ENCODE assay signal across 22 cellular contexts in genomic region chr14:64730061-64730440, GRCh38. TPM values are rescaled to one million over a fixed set of nuclear protein-coding genes. Genes with fewer than 3 reads are reported as not detected.
A peak's percentile ranks its signal among the peaks of the same experiment; 100 is the strongest.
DNase-seq lines count a peak whose midpoint lies in the region; ATAC-seq and TF ChIP-seq lines count a peak whose summit lies in the region.
"Had no signal": no experiment of that assay in that cellular context is flagged by ENCODE, and none has a peak within 500 bp of the region (broad histone marks: within the 10 kb centered on the region; RNA-seq: fewer than 3 reads in every experiment).

No MANE protein-coding gene starts in this region.

- no peak for ATAC-seq in T-helper 17 cell
- ATAC-seq in GM18511 (IDR thresholded peaks at IDR 0.05; ENCODE audit: unreplicated experiment): no peak
- ATAC-seq: GM23338; stimulated activated naive CD8-positive, alpha-beta T cell treated with anti-CD3 and anti-CD28 coated beads, Interleukin-15, amount 100 ng/mL, for 72 hours had no signal

- H3K27me3 Mint-ChIP-seq in activated CD4-positive, alpha-beta T cell treated with anti-CD3 and anti-CD28 coated beads, Interleukin-2, amount 10 ng/mL, durations not matched to agents 24 days and 14 days: no peaks in the 10 kb centered on the region
- H3K27me3 Mint-ChIP-seq in T-helper 17 cell (no peaks in the 10 kb centered on the region), immature natural killer cell (ENCODE audit: low read depth in 3 of 3) (peaks cover 2 to 5% (median 3%) of the 10 kb centered on the region in 3 donors), MCF 10A (ENCODE audit: insufficient read depth, unreplicated experiment) (no peaks in the 10 kb centered on the region)
- H3K27me3 Mint-ChIP-seq: naive B cell; stimulated activated naive CD8-positive, alpha-beta T cell treated with anti-CD3 and anti-CD28 coated beads, Interleukin-15, amount 100 ng/mL, for 72 hours had no signal

- intact Hi-C loops in activated CD4-positive, alpha-beta T cell treated with anti-CD3 and anti-CD28 coated beads, Interleukin-2, amount 10 ng/mL, durations not matched to agents 24 days and 14 days (cut with micrococcal nuclease): no loop called here
- intact Hi-C loops in spleen (cut with DNase I; ENCODE audit: low total_unique reads) (no loop called here), MCF 10A (cut with micrococcal nuclease) (no loop called here)

- POLR2A ChIA-PET in MCF 10A (lab: Yijun Ruan, JAX): interaction anchor here (0.5 kb wide), 1 partner anchor 96 kb away, joined by 3 read pairs; no protein-coding TSS in a partner anchor

- TF ChIP-seq CTCF in spleen (IDR thresholded peaks at IDR 0.05 in 8 of 11, conservative IDR thresholded peaks at IDR 0.05 in 3 of 11): no peak
- TF ChIP-seq CTCF in MCF 10A (IDR thresholded peaks at IDR 0.05; ENCODE audit: unreplicated experiment): no peak

- no TSS peak for BruUV-seq in MCF 10A (replicated peaks; lab: Mats Ljungman, UMichigan)

- no peaks in the 10 kb centered on the region for H3K9me3 ChIP-seq in T-helper 17 cell (ENCODE audit: control insufficient read depth, low read length, poor library complexity, severe bottlenecking)
- no peaks in the 10 kb centered on the region for H3K9me3 ChIP-seq in spleen
- H3K9me3 ChIP-seq: adrenal gland, BE2C had no signal

- peaks cover 42% of the 10 kb centered on the region for H3K4me1 Mint-ChIP-seq in activated CD4-positive, alpha-beta T cell treated with anti-CD3 and anti-CD28 coated beads, Interleukin-2, amount 10 ng/mL, durations not matched to agents 24 days and 14 days
- H3K4me1 Mint-ChIP-seq in T-helper 17 cell (peaks cover 63% of the 10 kb centered on the region), immature natural killer cell (peaks cover 87% of the 10 kb centered on the region in 2 donors), MCF 10A (ENCODE audit: insufficient read depth, unreplicated experiment) (peaks cover 9% of the 10 kb centered on the region)
- H3K4me1 Mint-ChIP-seq: naive B cell; stimulated activated naive CD8-positive, alpha-beta T cell treated with anti-CD3 and anti-CD28 coated beads, Interleukin-15, amount 100 ng/mL, for 72 hours had no signal

- peak overlapping the region in 3 of 8 donors; percentile 2 to 34 (median 13) for H3K27ac ChIP-seq in spleen
- H3K27ac ChIP-seq: adrenal gland, parathyroid adenoma, VCaP had no signal

- DNase-seq in activated CD4-positive, alpha-beta T cell treated with anti-CD3 and anti-CD28 coated beads, Interleukin-2, amount 10 ng/mL, durations not matched to agents 24 days and 14 days: no peak
- DNase-seq in activated CD4-positive, alpha-beta T cell treated with anti-CD3 and anti-CD28 coated beads for 4 hours: no peak
- DNase-seq in T-helper 17 cell: no peak
- DNase-seq in immature natural killer cell: no peak
- DNase-seq in spleen: peak; percentile 57
- no peak for DNase-seq in MCF 10A (ENCODE audit: unreplicated experiment)
- DNase-seq in NOMO-1 (lab: John Stamatoyannopoulos, UW; ENCODE audit: unreplicated experiment in 2 of 2): no peak
- DNase-seq: adrenal gland; BE2C; GDM1; mammary epithelial cell; naive B cell; NCI-H1105; NCI-H2081 treated with DMSO at 0.1 percent for 48 hours; NCI-H524 treated with DMSO at 0.1 percent for 48 hours; SHP77 treated with DMSO at 0.1 percent for 48 hours; stimulated activated naive CD8-positive, alpha-beta T cell treated with anti-CD3 and anti-CD28 coated beads, Interleukin-15, amount 100 ng/mL, for 72 hours; T-helper 1 cell had no signal

- 78 to 94% (median 78%) methylated on average over 1 of the region's 1 CpG for WGBS in spleen, 5 donors

- H3K36me3 Mint-ChIP-seq in activated CD4-positive, alpha-beta T cell treated with anti-CD3 and anti-CD28 coated beads, Interleukin-2, amount 10 ng/mL, durations not matched to agents 24 days and 14 days (ENCODE audit: low read depth): peaks cover 20% of the 10 kb centered on the region
- H3K36me3 Mint-ChIP-seq in T-helper 17 cell (ENCODE audit: low read depth): peaks cover 7% of the 10 kb centered on the region
- peaks cover 23 to 62% (median 33%) of the 10 kb centered on the region in 3 donors for H3K36me3 Mint-ChIP-seq in immature natural killer cell
- peaks cover 55% of the 10 kb centered on the region for H3K36me3 Mint-ChIP-seq in MCF 10A (ENCODE audit: insufficient read depth, unreplicated experiment)
- H3K36me3 Mint-ChIP-seq: naive B cell had no signal

- peaks cover 10 to 68% (median 30%) of the 10 kb centered on the region in 6 donors for H3K4me1 ChIP-seq in spleen
- H3K4me1 ChIP-seq: adrenal gland had no signal

- CTCF ChIA-PET in MCF 10A (lab: Yijun Ruan, JAX): interaction anchor here (0.7 to 1.0 kb wide), 2 partner anchors 17 to 189 kb away, joined by 3 read pairs; no protein-coding TSS in a partner anchor

- H3K4me3 Mint-ChIP-seq in activated CD4-positive, alpha-beta T cell treated with anti-CD3 and anti-CD28 coated beads, Interleukin-2, amount 10 ng/mL, durations not matched to agents 24 days and 14 days: no peak overlapping the region
- H3K4me3 Mint-ChIP-seq in T-helper 17 cell (peak overlapping the region; percentile 63), immature natural killer cell (peak overlapping the region; percentile 22 to 60 (median 34)), MCF 10A (ENCODE audit: unreplicated experiment) (no peak overlapping the region)
- H3K4me3 Mint-ChIP-seq: GM23338; stimulated activated naive CD8-positive, alpha-beta T cell treated with anti-CD3 and anti-CD28 coated beads, Interleukin-15, amount 100 ng/mL, for 72 hours had no signal

- no peak for TF ChIP-seq POLR2A in spleen (IDR thresholded peaks at IDR 0.05)

- peak overlapping the region; percentile 8 for H3K27ac Mint-ChIP-seq in activated CD4-positive, alpha-beta T cell treated with anti-CD3 and anti-CD28 coated beads, Interleukin-2, amount 10 ng/mL, durations not matched to agents 24 days and 14 days
- H3K27ac Mint-ChIP-seq in T-helper 17 cell (peak overlapping the region; percentile 96), immature natural killer cell (peak overlapping the region; percentile 96 to 99 (median 97)), MCF 10A (ENCODE audit: low read depth, unreplicated experiment) (no peak overlapping the region)
- H3K27ac Mint-ChIP-seq: GM23338 had no signal

- no peaks in the 10 kb centered on the region for H3K27me3 ChIP-seq in spleen (replicated peaks in 1 of 7)
- H3K27me3 ChIP-seq: adrenal gland, BE2C had no signal

- no peak overlapping the region for H3K4me3 ChIP-seq in spleen
- H3K4me3 ChIP-seq: adrenal gland, GM23338 had no signal

- H3K9me3 Mint-ChIP-seq in activated CD4-positive, alpha-beta T cell treated with anti-CD3 and anti-CD28 coated beads, Interleukin-2, amount 10 ng/mL, durations not matched to agents 24 days and 14 days: no peaks in the 10 kb centered on the region
- H3K9me3 Mint-ChIP-seq in immature natural killer cell: no peaks in the 10 kb centered on the region
- H3K9me3 Mint-ChIP-seq in MCF 10A (ENCODE audit: unreplicated experiment): no peaks in the 10 kb centered on the region
- H3K9me3 Mint-ChIP-seq: GM23338; naive B cell; stimulated activated naive CD8-positive, alpha-beta T cell treated with anti-CD3 and anti-CD28 coated beads, Interleukin-15, amount 100 ng/mL, for 72 hours had no signal

- peaks cover 0 to 72% (median 37%) of the 10 kb centered on the region in 6 donors for H3K36me3 ChIP-seq in spleen

RNA-seq across cellular contexts. Expression of gene PLEKHG3, which starts 25.8 kb away (rescaled TPM):
- total RNA-seq in activated CD4-positive, alpha-beta T cell treated with anti-CD3 and anti-CD28 coated beads, Interleukin-2, amount 10 ng/mL, durations not matched to agents 24 days and 14 days: 3.0 and 3.1 TPM in 2 replicates
- total RNA-seq in T-helper 17 cell (10 to 100 TPM; 61.4 to 65.5 TPM), spleen (10 to 100 TPM; 31.5 to 77.7 (median 56.2) TPM), MCF 10A (2022) (52.9 and 72.8 TPM in 2 replicates)
- polyA plus RNA-seq in immature natural killer cell (100 to 1,000 TPM in 1 of 3 donors, 10 to 100 TPM in 2; 36.8 to 216 (median 71.4) TPM), spleen (10 to 100 TPM in 2 of 3 donors, 1 to 10 TPM in 1; 4.5 to 17.1 (median 12.3) TPM)

Comparison
In these comparisons a context has a peak if more than half of its experiments do, and no peak if none do; other contexts are left out.
1. H3K4me3 Mint-ChIP-seq: peak in T-helper 17 cell (single experiment) and immature natural killer cell (5 of 5); none in activated CD4-positive, alpha-beta T cell treated with anti-CD3 and anti-CD28 coated beads, Interleukin-2, amount 10 ng/mL, durations not matched to agents 24 days and 14 days (single experiment) and MCF 10A (single experiment).